Comparison of ENCODE assay signal across 8 cellular contexts in the genomic region with DNA sequence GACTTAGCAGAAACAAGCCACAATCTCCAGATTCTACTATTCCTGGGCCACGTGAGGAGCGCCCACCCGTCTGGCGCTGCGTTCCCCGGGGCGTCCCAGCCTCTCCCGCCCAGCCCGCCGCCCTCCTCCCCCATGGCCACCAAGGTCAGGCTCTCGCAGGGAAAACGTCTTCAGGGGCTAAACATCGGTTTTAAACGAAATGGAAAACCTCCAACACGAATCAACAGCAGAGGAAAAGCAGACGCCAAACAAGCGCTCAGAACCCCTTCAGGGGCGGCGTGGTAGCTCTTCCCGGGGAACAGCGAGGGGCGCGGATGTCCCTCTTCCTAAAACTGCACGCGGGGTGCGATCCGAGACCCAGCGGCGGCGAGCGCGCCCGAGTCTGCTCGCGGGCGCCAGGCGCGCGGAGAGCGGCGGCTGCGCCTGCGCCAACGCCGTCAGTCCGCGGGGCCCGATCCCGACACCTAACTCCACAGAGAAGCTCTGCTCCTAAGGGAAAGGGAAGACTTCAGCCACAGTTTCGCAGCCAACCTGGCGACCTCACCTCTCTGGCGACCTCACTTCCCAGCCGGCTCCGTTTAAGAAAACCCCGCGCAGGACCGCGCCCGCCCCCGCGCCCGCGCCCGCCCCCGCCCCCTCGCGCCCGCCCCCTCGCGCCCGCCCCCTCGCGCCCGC. TPM values are rescaled to one million over a fixed set of nuclear protein-coding genes. Genes with fewer than 3 reads are reported as not detected.
DNase-seq lines count a peak whose midpoint lies in the region; ATAC-seq and TF ChIP-seq lines count a peak whose summit lies in the region.

No MANE protein-coding gene starts in this region.

- H3K27me3 Mint-ChIP-seq in CD4-positive, CD25-positive, alpha-beta regulatory T cell: no peaks in the 10 kb centered on the region
- H3K27me3 Mint-ChIP-seq in activated CD8-positive, alpha-beta T cell treated with anti-CD3 and anti-CD28 coated beads for 36 hours: no peaks in the 10 kb centered on the region

- peaks cover 14% of the 10 kb centered on the region for H3K36me3 Mint-ChIP-seq in CD4-positive, CD25-positive, alpha-beta regulatory T cell
- H3K36me3 Mint-ChIP-seq in activated CD8-positive, alpha-beta T cell treated with anti-CD3 and anti-CD28 coated beads for 36 hours (ENCODE audit: low read depth): peaks cover 18% of the 10 kb centered on the region

- peaks cover 13% of the 10 kb centered on the region for H3K36me3 ChIP-seq in CD4-positive, CD25-positive, alpha-beta regulatory T cell (ENCODE audit: control insufficient read depth, insufficient read depth, low read length)
- no peaks in the 10 kb centered on the region for H3K36me3 ChIP-seq in endocrine pancreas (ENCODE audit: control insufficient read depth, insufficient read depth, low read length)

- H3K27ac Mint-ChIP-seq in CD4-positive, CD25-positive, alpha-beta regulatory T cell: peak overlapping the region in 2 of 3 donors; percentile 85 to 94
- H3K27ac Mint-ChIP-seq in activated CD8-positive, alpha-beta T cell treated with anti-CD3 and anti-CD28 coated beads for 36 hours: peak overlapping the region; percentile 99

- POLR2A ChIA-PET in activated CD8-positive, alpha-beta T cell treated with anti-CD3 and anti-CD28 coated beads for 36 hours (lab: Charles Lee): interaction anchor here (0.7 to 5.6 kb wide), 17 partner anchors 10 to 679 kb away, joined by 3 to 39 read pairs (median 5); a partner anchor contains a TSS

- H3K9me3 ChIP-seq in CD4-positive, CD25-positive, alpha-beta regulatory T cell (ENCODE audit: control insufficient read depth in 2 of 2, low read length in 2 of 2): no peaks in the 10 kb centered on the region
- no peaks in the 10 kb centered on the region for H3K9me3 ChIP-seq in endocrine pancreas (ENCODE audit: control insufficient read depth, low read length)

- peaks cover 10 to 43% (median 18%) of the 10 kb centered on the region in 4 donors for H3K4me1 Mint-ChIP-seq in CD4-positive, CD25-positive, alpha-beta regulatory T cell
- H3K4me1 Mint-ChIP-seq in activated CD8-positive, alpha-beta T cell treated with anti-CD3 and anti-CD28 coated beads for 36 hours (ENCODE audit: low read depth): peaks cover 22% of the 10 kb centered on the region

- TF ChIP-seq CTCF in activated CD8-positive, alpha-beta T cell treated with anti-CD3 and anti-CD28 coated beads for 36 hours (IDR thresholded peaks at IDR 0.05): no peak

- CTCF ChIA-PET in activated CD8-positive, alpha-beta T cell treated with anti-CD3 and anti-CD28 coated beads for 36 hours (lab: Charles Lee): interaction anchor here (0.6 to 6.0 kb wide), 12 partner anchors 10 to 466 kb away, joined by 3 to 47 read pairs (median 6); a partner anchor contains a TSS

- H3K27ac ChIP-seq in CD4-positive, CD25-positive, alpha-beta regulatory T cell (ENCODE audit: insufficient read depth, low read length, poor library complexity, severe bottlenecking): peak overlapping the region; percentile 85

- peak in 2 of 3 donors; percentile 75 to 76 for DNase-seq in CD4-positive, CD25-positive, alpha-beta regulatory T cell
- DNase-seq in GM19240 (ENCODE audit: insufficient read length, low spot score): peak; percentile 51
- DNase-seq in NCI-H748 (lab: John Stamatoyannopoulos, UW; ENCODE audit: unreplicated experiment): peak; percentile 84
- peak; percentile 77 for DNase-seq in activated CD8-positive, alpha-beta T cell treated with anti-CD3 and anti-CD28 coated beads for 36 hours
- peak; percentile 93 for DNase-seq in mesenteric fat pad (ENCODE audit: low spot score)
- peak; percentile 53 for DNase-seq in stimulated activated CD8-positive, alpha-beta memory T cell treated with anti-CD3 and anti-CD28 coated beads, Interleukin-4, amount 100 ng/mL, for 24 hours (ENCODE audit: low read depth)

- H3K4me3 Mint-ChIP-seq in CD4-positive, CD25-positive, alpha-beta regulatory T cell: peak overlapping the region; percentile 84 to 95 (median 92)
- peak overlapping the region; percentile 95 for H3K4me3 Mint-ChIP-seq in activated CD8-positive, alpha-beta T cell treated with anti-CD3 and anti-CD28 coated beads for 36 hours

- no peaks in the 10 kb centered on the region for H3K27me3 ChIP-seq in CD4-positive, CD25-positive, alpha-beta regulatory T cell (ENCODE audit: control insufficient read depth, insufficient read depth, low read length)
- no peaks in the 10 kb centered on the region for H3K27me3 ChIP-seq in endocrine pancreas (ENCODE audit: control insufficient read depth, insufficient read depth, low read length)

- H3K4me3 ChIP-seq in CD4-positive, CD25-positive, alpha-beta regulatory T cell (ENCODE audit: low read depth, low read length): peak overlapping the region; percentile 78
- H3K4me3 ChIP-seq in endocrine pancreas (ENCODE audit: control insufficient read depth, insufficient read depth, low read length): no peak overlapping the region

- peak; percentile 59 to 72 for ATAC-seq in CD4-positive, CD25-positive, alpha-beta regulatory T cell (ENCODE audit: low read depth in 2 of 2)
- ATAC-seq in HG03439 (IDR thresholded peaks at IDR 0.05; ENCODE audit: unreplicated experiment): peak; percentile 50
- peak; percentile 79 for ATAC-seq in activated CD8-positive, alpha-beta T cell treated with anti-CD3 and anti-CD28 coated beads for 36 hours

- peak overlapping the region; percentile 80 for H3K9ac ChIP-seq in endocrine pancreas (ENCODE audit: control insufficient read depth, insufficient read depth, low read length)

- no peaks in the 10 kb centered on the region for H3K9me3 Mint-ChIP-seq in CD4-positive, CD25-positive, alpha-beta regulatory T cell
- H3K9me3 Mint-ChIP-seq in activated CD8-positive, alpha-beta T cell treated with anti-CD3 and anti-CD28 coated beads for 36 hours: no peaks in the 10 kb centered on the region

- peaks cover 17% of the 10 kb centered on the region for H3K4me1 ChIP-seq in CD4-positive, CD25-positive, alpha-beta regulatory T cell (ENCODE audit: control insufficient read depth, insufficient read depth, low read length, poor library complexity, severe bottlenecking)
- no peaks in the 10 kb centered on the region for H3K4me1 ChIP-seq in endocrine pancreas (ENCODE audit: control insufficient read depth, insufficient read depth, low read length)

- intact Hi-C loops in activated CD8-positive, alpha-beta T cell treated with anti-CD3 and anti-CD28 coated beads for 36 hours (cut with micrococcal nuclease): loop anchor here (5.0 kb wide), 1 partner anchor 40 kb away; a partner anchor contains a TSS

RNA-seq across cellular contexts. Expression of gene COG1, which starts 0.5 kb away (rescaled TPM):
- 61.0 TPM for total RNA-seq in CD4-positive, CD25-positive, alpha-beta regulatory T cell
- polyA plus RNA-seq in CD4-positive, CD25-positive, alpha-beta regulatory T cell: 10 to 100 TPM; 18.9 to 31.7 (median 21.2) TPM
- total RNA-seq in activated CD8-positive, alpha-beta T cell treated with anti-CD3 and anti-CD28 coated beads for 36 hours: 10 to 100 TPM; 24.6 to 27.9 TPM
- 34.8 TPM for total RNA-seq in mesenteric fat pad

RNA-seq across cellular contexts. Expression of gene SSTR2, which starts 27.5 kb away (rescaled TPM):
- 0.05 TPM for total RNA-seq in CD4-positive, CD25-positive, alpha-beta regulatory T cell
- polyA plus RNA-seq in CD4-positive, CD25-positive, alpha-beta regulatory T cell: under 1 TPM in 1 of 4 donors, not detected in 3; 0.05 TPM
- total RNA-seq in activated CD8-positive, alpha-beta T cell treated with anti-CD3 and anti-CD28 coated beads for 36 hours: under 1 TPM; 0.04 to 0.20 TPM
- 5.7 TPM for total RNA-seq in mesenteric fat pad
